8 cellular contexts compared by ENCODE assay signal in the genomic region with DNA sequence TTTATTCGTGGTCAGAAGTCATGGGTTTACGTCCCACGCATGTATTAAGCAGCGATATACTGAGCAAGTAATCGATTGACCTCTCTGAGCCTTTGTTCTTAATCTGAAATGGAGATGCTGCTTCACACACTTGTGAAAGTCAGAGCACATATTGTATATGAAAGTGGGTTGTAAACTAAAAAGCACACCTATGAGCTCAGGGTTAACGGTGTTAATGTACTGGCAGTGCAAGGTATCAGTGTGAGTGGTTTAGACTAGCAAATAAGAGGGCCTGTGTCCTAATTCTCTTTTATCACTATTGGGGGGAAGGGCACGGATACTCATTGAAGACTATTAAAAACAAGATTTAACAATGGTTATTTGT. TPM values are rescaled to one million over a fixed set of nuclear protein-coding genes. Genes with fewer than 3 reads are reported as not detected.
DNase-seq lines count a peak whose midpoint lies in the region; ATAC-seq and TF ChIP-seq lines count a peak whose summit lies in the region.

No MANE protein-coding gene starts in this region.

- peak overlapping the region; percentile 46 for H3K27ac ChIP-seq in RWPE2 (ENCODE audit: poor library complexity, severe bottlenecking)
- H3K27ac ChIP-seq in sigmoid colon: peak overlapping the region; percentile 81 to 90 (median 87)

- H3K4me3 ChIP-seq in RWPE2 (ENCODE audit: severe bottlenecking) (peak overlapping the region; percentile 69), fibroblast of villous mesenchyme (ENCODE audit: low read depth, low read length) (peak overlapping the region; percentile 68), sigmoid colon (peak overlapping the region; percentile 55 to 74 (median 66))

- TF ChIP-seq CTCF in RWPE2 (IDR thresholded peaks at IDR 0.05; ENCODE audit: poor library complexity, severe bottlenecking) (no peak), fibroblast of villous mesenchyme (IDR thresholded peaks at IDR 0.05; ENCODE audit: insufficient read depth, low read depth, low read length) (no peak), sigmoid colon (IDR thresholded peaks at IDR 0.05) (no peak), omental fat pad (IDR thresholded peaks at IDR 0.05) (no peak)

- H3K9me3 ChIP-seq in RWPE2 (ENCODE audit: severe bottlenecking) (no peaks in the 10 kb centered on the region), sigmoid colon (no peaks in the 10 kb centered on the region)

- H3K36me3 ChIP-seq in RWPE2 (ENCODE audit: low read depth): peaks cover 41% of the 10 kb centered on the region
- peaks cover 0 to 26% (median 0%) of the 10 kb centered on the region in 4 donors for H3K36me3 ChIP-seq in sigmoid colon

- DNase-seq in NCI-H146 treated with DMSO at 0.1 percent for 48 hours (lab: John Stamatoyannopoulos, UW; ENCODE audit: unreplicated experiment) (peak; percentile 32), NCI-H146 (lab: John Stamatoyannopoulos, UW) (no peak), RWPE2 (ENCODE audit: low spot score) (no peak), fibroblast of villous mesenchyme (ENCODE audit: low read depth) (peak; percentile 2), sigmoid colon (no peak), omental fat pad (ENCODE audit: low spot score) (no peak), RPMI8226 (no peak)

- intact Hi-C loops in sigmoid colon (cut with DNase I): no loop called here

- H3K4me1 ChIP-seq in RWPE2 (ENCODE audit: insufficient read depth, poor library complexity, severe bottlenecking) (peaks cover 15% of the 10 kb centered on the region), sigmoid colon (peaks cover 0 to 24% (median 17%) of the 10 kb centered on the region in 4 donors)

- ATAC-seq in HG02623 (IDR thresholded peaks at IDR 0.05; ENCODE audit: unreplicated experiment) (peak; percentile 10), RWPE2 (ENCODE audit: low read depth) (peak; percentile 29; the same call in 2 of the 3 replicates), omental fat pad (ENCODE audit: low FRiP score) (no peak)

- TF ChIP-seq POLR2A in sigmoid colon (IDR thresholded peaks at IDR 0.05): no peak

- WGBS in sigmoid colon, 2 donors: 4 to 8% methylated on average over 7 of the region's 7 CpGs

- TF ChIP-seq EP300 in sigmoid colon (IDR thresholded peaks at IDR 0.05): no peak

- H3K27me3 ChIP-seq in RWPE2 (ENCODE audit: insufficient read depth, poor library complexity, severe bottlenecking): no peaks in the 10 kb centered on the region
- no peaks in the 10 kb centered on the region for H3K27me3 ChIP-seq in sigmoid colon

RNA-seq across cellular contexts. Expression of a gene that starts 0.7 kb away (rescaled TPM):
- total RNA-seq in fibroblast of villous mesenchyme (29.3 and 57.0 TPM in 2 replicates), sigmoid colon (10 to 100 TPM; 37.9 to 51.9 (median 44.2) TPM), omental fat pad (10 to 100 TPM; 36.0 to 47.0 (median 38.4) TPM)
- 10 to 100 TPM; 43.9 to 79.5 (median 54.7) TPM for polyA plus RNA-seq in sigmoid colon

RNA-seq across cellular contexts. Expression of a gene that starts 26.2 kb away (rescaled TPM):
- total RNA-seq in fibroblast of villous mesenchyme (91.8 and 104 TPM in 2 replicates), sigmoid colon (10 to 100 TPM; 23.0 to 28.0 (median 23.9) TPM), omental fat pad (10 to 100 TPM; 39.1 to 64.0 (median 45.2) TPM)
- 100 to 1,000 TPM in 1 of 3 donors, 10 to 100 TPM in 2; 79.3 to 102 (median 87.4) TPM for polyA plus RNA-seq in sigmoid colon

Comparison
In these comparisons a context has a peak if more than half of its experiments do, and no peak if none do; other contexts are left out.
1. DNase-seq: peak in NCI-H146 treated with DMSO at 0.1 percent for 48 hours (single experiment) and fibroblast of villous mesenchyme (single experiment); none in NCI-H146 (single experiment), RWPE2 (single experiment), sigmoid colon (single experiment), omental fat pad (single experiment) and RPMI8226 (single experiment).
2. Peak in every context shown above with its lines, with median percentiles within 50 percentile points of each other: H3K4me3 ChIP-seq.